In genomic region chr2:170771049-170771937, GRCh38 we compare ENCODE assay signal across 8 cellular contexts. TPM values are rescaled to one million over a fixed set of nuclear protein-coding genes. Genes with fewer than 3 reads are reported as not detected.
A peak's percentile ranks its signal among the peaks of the same experiment; 100 is the strongest.
DNase-seq lines count a peak whose midpoint lies in the region; ATAC-seq, FAIRE-seq and TF ChIP-seq lines count a peak whose summit lies in the region.

No MANE protein-coding gene starts in this region.

- H4K8ac ChIP-seq in trophoblast cell (ENCODE audit: low read depth, low read length), result peak overlapping the region; percentile 79

- peaks cover 6% of the 10 kb centered on the region for H3K4me1 ChIP-seq in foreskin keratinocyte
- H3K4me1 ChIP-seq in trophoblast cell (ENCODE audit: control insufficient read depth in 1 of 2, insufficient read depth in 2 of 2, low read length in 2 of 2), result peaks cover 5 to 10% of the 10 kb centered on the region in 2 experiments

- H2BK12ac ChIP-seq in trophoblast cell (ENCODE audit: low read length), result peak overlapping the region; percentile 36

- H2BK5ac ChIP-seq in trophoblast cell (ENCODE audit: low read depth, low read length, poor library complexity), result peak overlapping the region; percentile 21

- H3K36me3 ChIP-seq in trophoblast cell (ENCODE audit: control insufficient read depth in 1 of 2, insufficient read depth in 2 of 2, low read length in 2 of 2), result no peaks in the 10 kb centered on the region

- peaks cover 7% of the 10 kb centered on the region for H3K79me1 ChIP-seq in trophoblast cell (ENCODE audit: low read length)

- peak overlapping the region; percentile 87 for H3K4me2 ChIP-seq in trophoblast cell (ENCODE audit: low read length)

- no peak overlapping the region for H2AK5ac ChIP-seq in trophoblast cell (ENCODE audit: low read length)

- H3K9ac ChIP-seq in trophoblast cell (ENCODE audit: low read length), result no peak overlapping the region

- peak overlapping the region; percentile 55 for H3K14ac ChIP-seq in trophoblast cell (ENCODE audit: low read length)

- H3K27ac ChIP-seq in foreskin keratinocyte, result peak overlapping the region; percentile 61
- H3K27ac ChIP-seq in trophoblast cell (ENCODE audit: low read depth, low read length), result peak overlapping the region; percentile 32

- peak overlapping the region; percentile 95 for H2AFZ ChIP-seq in trophoblast cell (ENCODE audit: insufficient read depth, low read length, poor library complexity)

- peak overlapping the region; percentile 15 for H3K4ac ChIP-seq in trophoblast cell (ENCODE audit: low read depth, low read length)

- H3K4me3 ChIP-seq in trophoblast cell (ENCODE audit: low read depth, low read length), result peak overlapping the region; percentile 86

- H4K91ac ChIP-seq in trophoblast cell (ENCODE audit: low read depth, low read length), result peak overlapping the region; percentile 63

- no peak for TF ChIP-seq POLR2A in H54 (IDR thresholded peaks at IDR 0.05; ENCODE audit: low read depth, low read length)

- no peak overlapping the region for H3K23ac ChIP-seq in trophoblast cell (ENCODE audit: low read length)

- H3K27me3 ChIP-seq in foreskin keratinocyte, result no peaks in the 10 kb centered on the region
- H3K27me3 ChIP-seq in trophoblast cell (ENCODE audit: insufficient read depth, low read length), result peaks cover 5% of the 10 kb centered on the region

- no CpG with 5 or more reads among the region's 51 CpGs for WGBS in trophoblast cell (ENCODE audit: extremely low coverage, insufficient coverage, insufficient read length)

- peak overlapping the region; percentile 64 for H4K12ac ChIP-seq in trophoblast cell (ENCODE audit: low read depth, low read length)

- TF ChIP-seq CTCF in foreskin keratinocyte (conservative IDR thresholded peaks at IDR 0.05), result peak; percentile 31

- FAIRE-seq in H54 (lab: Jason Lieb, UNC), result no peak

- peaks cover 2% of the 10 kb centered on the region for H3K9me3 ChIP-seq in trophoblast cell (ENCODE audit: insufficient read depth, low read depth, low read length)

- H2BK120ac ChIP-seq in trophoblast cell (ENCODE audit: insufficient read depth, low read length, poor library complexity), result peak overlapping the region; percentile 80

- H3K18ac ChIP-seq in trophoblast cell (ENCODE audit: low read length), result peak overlapping the region; percentile 84

- H3K79me2 ChIP-seq in trophoblast cell (ENCODE audit: control insufficient read depth, insufficient read depth, low read length, poor library complexity), result peaks cover 3% of the 10 kb centered on the region

- peak; percentile 64 for ATAC-seq in foreskin keratinocyte

- DNase-seq in NCI-H1417 (lab: John Stamatoyannopoulos, UW), result peak in 2 of 3 experiments; percentile 60 to 70
- no peak for DNase-seq in NCI-H1417 treated with DMSO at 0.1 percent for 48 hours (lab: John Stamatoyannopoulos, UW)
- peak; percentile 38 for DNase-seq in H54 (ENCODE audit: insufficient read length, low spot score)
- DNase-seq in M059J (ENCODE audit: low read depth), result peak; percentile 39
- peak; percentile 60 to 68 for DNase-seq in activated T-cell treated with anti-CD3 and anti-CD28 coated beads, Interleukin-2, amount 50 U/mL, for 48 hours
- peak; percentile 13 to 51 for DNase-seq in foreskin keratinocyte
- DNase-seq in trophoblast cell, result peak; percentile 18 to 31
- DNase-seq in NCI-H128 (lab: John Stamatoyannopoulos, UW; ENCODE audit: unreplicated experiment), result no peak

RNA-seq across cellular contexts. Expression of gene ERICH2, which starts 1.1 kb away (rescaled TPM):
- not detected in 2 replicates for total RNA-seq in M059J (2014; rRNA removed; shearing (Covaris generic))
- 1.3 and 2.5 TPM in 2 replicates for total RNA-seq in foreskin keratinocyte
- polyA plus RNA-seq in foreskin keratinocyte, result 2.0 and 2.9 TPM in 2 replicates
- polyA plus RNA-seq in trophoblast cell (2013), result 0.21 and 0.45 TPM in 2 replicates

RNA-seq across cellular contexts. Expression of gene GAD1, which starts 45.4 kb away (rescaled TPM):
- total RNA-seq in M059J (2014; rRNA removed; shearing (Covaris generic)), result 3.0 and 3.6 TPM in 2 replicates
- 0.61 and 1.4 TPM in 2 replicates for total RNA-seq in foreskin keratinocyte
- 0.82 and 1.7 TPM in 2 replicates for polyA plus RNA-seq in foreskin keratinocyte
- 0.44 and 0.51 TPM in 2 replicates for polyA plus RNA-seq in trophoblast cell (2013)

RNA-seq across cellular contexts. Expression of gene SP5, which starts 56.2 kb away (rescaled TPM):
- 0.42 TPM in 1 of 2 replicates, not detected in the other for total RNA-seq in M059J (2014; rRNA removed; shearing (Covaris generic))
- total RNA-seq in foreskin keratinocyte, result 0.07 TPM in 1 of 2 replicates, not detected in the other
- polyA plus RNA-seq in foreskin keratinocyte, result 0.03 TPM in 2 replicates
- 0.03 TPM in 1 of 2 replicates, not detected in the other for polyA plus RNA-seq in trophoblast cell (2013)

Comparison
In these comparisons a context has a peak if more than half of its experiments do, and no peak if none do; other contexts are left out.
1. DNase-seq: peak in NCI-H1417 (2 of 3), H54 (single experiment), M059J (single experiment), activated T-cell treated with anti-CD3 and anti-CD28 coated beads, Interleukin-2, amount 50 U/mL, for 48 hours (2 of 2), foreskin keratinocyte (2 of 2) and trophoblast cell (2 of 2); none in NCI-H1417 treated with DMSO at 0.1 percent for 48 hours (single experiment) and NCI-H128 (single experiment).